9 cellular contexts compared by ENCODE assay signal in genomic region chr6:156876302-156876701, GRCh38.
DNase-seq lines count a peak whose midpoint lies in the region; ATAC-seq and TF ChIP-seq lines count a peak whose summit lies in the region.
"Had no signal": no experiment of that assay in that cellular context is flagged by ENCODE, and none has a peak within 500 bp of the region (broad histone marks: within the 10 kb centered on the region; RNA-seq: fewer than 3 reads in every experiment).

No MANE protein-coding gene starts in this region.

- no peak overlapping the region for H3K4me3 ChIP-seq in WI38 (ENCODE audit: low read depth, low read length)
- no peak overlapping the region for H3K4me3 ChIP-seq in upper lobe of left lung
- H3K4me3 ChIP-seq: BLaER1 had no signal

- no peak for ATAC-seq in activated CD8-positive, alpha-beta T cell treated with anti-CD3 and anti-CD28 coated beads for 36 hours
- no peak for ATAC-seq in activated CD8-positive, alpha-beta T cell treated with anti-CD3 and anti-CD28 coated beads, Interleukin-2, amount 10 ng/mL, durations not matched to agents 7 days and 5 days
- peak; percentile 36 to 58 for ATAC-seq in left cardiac atrium
- ATAC-seq in upper lobe of left lung (ENCODE audit: low FRiP score in 2 of 2): peak; percentile 20 to 39

- TF ChIP-seq CTCF in activated CD8-positive, alpha-beta T cell treated with anti-CD3 and anti-CD28 coated beads for 36 hours (IDR thresholded peaks at IDR 0.05): peak; percentile 13
- TF ChIP-seq CTCF in WI38 (IDR thresholded peaks at IDR 0.05; ENCODE audit: low read depth, low read length): 0 out of 2 replicates have a peak, but pooled peaks have one; percentile 17
- TF ChIP-seq CTCF in upper lobe of left lung (IDR thresholded peaks at IDR 0.05): peak in 2 of 6 experiments; percentile 9 to 20

- TF ChIP-seq EP300 in upper lobe of left lung (IDR thresholded peaks at IDR 0.05): no peak

- H3K27me3 ChIP-seq in upper lobe of left lung: no peaks in the 10 kb centered on the region
- H3K27me3 ChIP-seq: BLaER1 had no signal

- H3K4me1 ChIP-seq in upper lobe of left lung: peaks cover 19 to 41% (median 30%) of the 10 kb centered on the region in 4 donors

- CTCF ChIA-PET in activated CD8-positive, alpha-beta T cell treated with anti-CD3 and anti-CD28 coated beads for 36 hours (lab: Charles Lee): no interaction called here
- CTCF ChIA-PET in activated CD8-positive, alpha-beta T cell treated with anti-CD3 and anti-CD28 coated beads, Interleukin-2, amount 10 ng/mL, durations not matched to agents 7 days and 5 days (lab: Charles Lee): no interaction called here

- no peaks in the 10 kb centered on the region for H3K9me3 Mint-ChIP-seq in activated CD8-positive, alpha-beta T cell treated with anti-CD3 and anti-CD28 coated beads for 36 hours
- no peaks in the 10 kb centered on the region for H3K9me3 Mint-ChIP-seq in activated CD8-positive, alpha-beta T cell treated with anti-CD3 and anti-CD28 coated beads, Interleukin-2, amount 10 ng/mL, durations not matched to agents 7 days and 5 days (ENCODE audit: insufficient read depth)

- intact Hi-C loops in activated CD8-positive, alpha-beta T cell treated with anti-CD3 and anti-CD28 coated beads for 36 hours (cut with micrococcal nuclease): no loop called here
- intact Hi-C loops in left cardiac atrium (cut with DNase I): no loop called here

- no peak overlapping the region for H3K27ac Mint-ChIP-seq in activated CD8-positive, alpha-beta T cell treated with anti-CD3 and anti-CD28 coated beads for 36 hours
- no peak overlapping the region for H3K27ac Mint-ChIP-seq in activated CD8-positive, alpha-beta T cell treated with anti-CD3 and anti-CD28 coated beads, Interleukin-2, amount 10 ng/mL, durations not matched to agents 7 days and 5 days

- H3K27ac ChIP-seq in upper lobe of left lung: no peak overlapping the region
- H3K27ac ChIP-seq: BLaER1 had no signal

- peaks cover 0 to 4% (median 0%) of the 10 kb centered on the region in 4 donors for H3K36me3 ChIP-seq in upper lobe of left lung

- no peak for TF ChIP-seq POLR2A in upper lobe of left lung (IDR thresholded peaks at IDR 0.05)

- H3K27me3 Mint-ChIP-seq in activated CD8-positive, alpha-beta T cell treated with anti-CD3 and anti-CD28 coated beads for 36 hours: no peaks in the 10 kb centered on the region
- H3K27me3 Mint-ChIP-seq in activated CD8-positive, alpha-beta T cell treated with anti-CD3 and anti-CD28 coated beads, Interleukin-2, amount 10 ng/mL, durations not matched to agents 7 days and 5 days (ENCODE audit: low read depth): no peaks in the 10 kb centered on the region

- H3K9me3 ChIP-seq in upper lobe of left lung: no peaks in the 10 kb centered on the region

- H3K4me1 Mint-ChIP-seq in activated CD8-positive, alpha-beta T cell treated with anti-CD3 and anti-CD28 coated beads for 36 hours (ENCODE audit: low read depth): peaks cover 49% of the 10 kb centered on the region
- peaks cover 16% of the 10 kb centered on the region for H3K4me1 Mint-ChIP-seq in activated CD8-positive, alpha-beta T cell treated with anti-CD3 and anti-CD28 coated beads, Interleukin-2, amount 10 ng/mL, durations not matched to agents 7 days and 5 days (ENCODE audit: low read depth)

- peaks cover 8% of the 10 kb centered on the region for H3K36me3 Mint-ChIP-seq in activated CD8-positive, alpha-beta T cell treated with anti-CD3 and anti-CD28 coated beads for 36 hours (ENCODE audit: low read depth)
- peaks cover 4% of the 10 kb centered on the region for H3K36me3 Mint-ChIP-seq in activated CD8-positive, alpha-beta T cell treated with anti-CD3 and anti-CD28 coated beads, Interleukin-2, amount 10 ng/mL, durations not matched to agents 7 days and 5 days (ENCODE audit: low read depth)

- POLR2A ChIA-PET in activated CD8-positive, alpha-beta T cell treated with anti-CD3 and anti-CD28 coated beads for 36 hours (lab: Charles Lee): no interaction called here
- POLR2A ChIA-PET in activated CD8-positive, alpha-beta T cell treated with anti-CD3 and anti-CD28 coated beads, Interleukin-2, amount 10 ng/mL, durations not matched to agents 7 days and 5 days (lab: Charles Lee): no interaction called here

- WGBS in upper lobe of left lung, 2 donors: 87 to 88% methylated on average over 11 of the region's 11 CpGs

- no peak overlapping the region for H3K4me3 Mint-ChIP-seq in activated CD8-positive, alpha-beta T cell treated with anti-CD3 and anti-CD28 coated beads for 36 hours
- no peak overlapping the region for H3K4me3 Mint-ChIP-seq in activated CD8-positive, alpha-beta T cell treated with anti-CD3 and anti-CD28 coated beads, Interleukin-2, amount 10 ng/mL, durations not matched to agents 7 days and 5 days

- peak; percentile 25 for DNase-seq in activated CD8-positive, alpha-beta T cell treated with anti-CD3 and anti-CD28 coated beads for 36 hours
- DNase-seq in activated CD8-positive, alpha-beta T cell treated with anti-CD3 and anti-CD28 coated beads, Interleukin-2, amount 10 ng/mL, durations not matched to agents 7 days and 5 days: no peak
- DNase-seq in left cardiac atrium (peak; percentile 50), upper lobe of left lung (peak; percentile 37 to 47), AG08396 (ENCODE audit: low spot score) (no peak), GF-D8 (lab: John Stamatoyannopoulos, UW) (no peak), NCI-H2196 (lab: John Stamatoyannopoulos, UW; ENCODE audit: unreplicated experiment) (no peak)

Comparison
In these comparisons a context has a peak if more than half of its experiments do, and no peak if none do; other contexts are left out.
1. DNase-seq: peak in activated CD8-positive, alpha-beta T cell treated with anti-CD3 and anti-CD28 coated beads for 36 hours (single experiment), left cardiac atrium (single experiment) and upper lobe of left lung (2 of 2); none in activated CD8-positive, alpha-beta T cell treated with anti-CD3 and anti-CD28 coated beads, Interleukin-2, amount 10 ng/mL, durations not matched to agents 7 days and 5 days (single experiment), AG08396 (single experiment), GF-D8 (single experiment) and NCI-H2196 (single experiment).
2. ATAC-seq: peak in left cardiac atrium (2 of 2) and upper lobe of left lung (2 of 2); none in activated CD8-positive, alpha-beta T cell treated with anti-CD3 and anti-CD28 coated beads for 36 hours (single experiment) and activated CD8-positive, alpha-beta T cell treated with anti-CD3 and anti-CD28 coated beads, Interleukin-2, amount 10 ng/mL, durations not matched to agents 7 days and 5 days (single experiment).